8 cellular contexts compared by ENCODE assay signal in genomic region chr1:153565529-153566374, GRCh38. TPM values are rescaled to one million over a fixed set of nuclear protein-coding genes. Genes with fewer than 3 reads are reported as not detected.
DNase-seq lines count a peak whose midpoint lies in the region; ATAC-seq and TF ChIP-seq lines count a peak whose summit lies in the region.

S100A2 (minus strand) TSS chr1:153565844; CDS start chr1:153563877, 1,967 bp downstream.

- no peaks in the 10 kb centered on the region for H3K9me3 Mint-ChIP-seq in activated T-cell treated with anti-CD3 and anti-CD28 coated beads, Interleukin-2, amount 50 U/mL, for 24 hours

- TF ChIP-seq CTCF in fibroblast of pulmonary artery (IDR thresholded peaks at IDR 0.05; ENCODE audit: low read length, missing control alignments), result no peak
- no peak for TF ChIP-seq CTCF in omental fat pad (IDR thresholded peaks at IDR 0.05)

- H3K27ac Mint-ChIP-seq in activated T-cell treated with anti-CD3 and anti-CD28 coated beads, Interleukin-2, amount 50 U/mL, for 24 hours, result peak within 1 kb of the TSS; percentile 98

- peaks cover 49% of the 10 kb centered on the region for H3K4me1 Mint-ChIP-seq in activated T-cell treated with anti-CD3 and anti-CD28 coated beads, Interleukin-2, amount 50 U/mL, for 24 hours (ENCODE audit: low read depth)

- no peaks in the 10 kb centered on the region for H3K27me3 Mint-ChIP-seq in activated T-cell treated with anti-CD3 and anti-CD28 coated beads, Interleukin-2, amount 50 U/mL, for 24 hours

- peak within 1 kb of the TSS; percentile 73 for H3K4me3 Mint-ChIP-seq in activated T-cell treated with anti-CD3 and anti-CD28 coated beads, Interleukin-2, amount 50 U/mL, for 24 hours

- DNase-seq in AG20443 (ENCODE audit: low spot score) (peak; percentile 92), NCI-H446 (lab: John Stamatoyannopoulos, UW) (peak; percentile 93 to 96), fibroblast of pulmonary artery (ENCODE audit: low read depth) (peak; percentile 84), omental fat pad (ENCODE audit: low spot score) (peak; percentile 64)
- peak; percentile 72 for DNase-seq in activated T-cell treated with anti-CD3 and anti-CD28 coated beads, Interleukin-2, amount 50 U/mL, for 24 hours

- ATAC-seq in GM21447 (IDR thresholded peaks at IDR 0.05; ENCODE audit: unreplicated experiment), result peak; percentile 42
- ATAC-seq in omental fat pad (ENCODE audit: low FRiP score), result peak; percentile 68
- ATAC-seq in HG03521 (IDR thresholded peaks at IDR 0.05; ENCODE audit: unreplicated experiment), result no peak
- no peak for ATAC-seq in GM19397 (IDR thresholded peaks at IDR 0.05; ENCODE audit: unreplicated experiment)

- no peaks in the 10 kb centered on the region for H3K36me3 Mint-ChIP-seq in activated T-cell treated with anti-CD3 and anti-CD28 coated beads, Interleukin-2, amount 50 U/mL, for 24 hours (ENCODE audit: low read depth)

- H3K4me3 ChIP-seq in fibroblast of pulmonary artery (replicated peaks; ENCODE audit: low read depth, low read length), result no peak within 1 kb of the TSS

RNA-seq across cellular contexts. Expression of gene S100A2, which starts in this region (rescaled TPM):
- 1 to 10 TPM in 2 of 4 donors, not detected in 2; 1.3 to 6.5 TPM for total RNA-seq in omental fat pad

Comparison
In these comparisons a context has a peak if more than half of its experiments do, and no peak if none do; other contexts are left out.
1. ATAC-seq: peak in GM21447 (single experiment) and omental fat pad (single experiment); none in HG03521 (single experiment) and GM19397 (single experiment).
2. Peak in every context shown above with its lines, with median percentiles within 50 percentile points of each other: DNase-seq.